1 cellular context compared by ENCODE assay signal in the genomic region with DNA sequence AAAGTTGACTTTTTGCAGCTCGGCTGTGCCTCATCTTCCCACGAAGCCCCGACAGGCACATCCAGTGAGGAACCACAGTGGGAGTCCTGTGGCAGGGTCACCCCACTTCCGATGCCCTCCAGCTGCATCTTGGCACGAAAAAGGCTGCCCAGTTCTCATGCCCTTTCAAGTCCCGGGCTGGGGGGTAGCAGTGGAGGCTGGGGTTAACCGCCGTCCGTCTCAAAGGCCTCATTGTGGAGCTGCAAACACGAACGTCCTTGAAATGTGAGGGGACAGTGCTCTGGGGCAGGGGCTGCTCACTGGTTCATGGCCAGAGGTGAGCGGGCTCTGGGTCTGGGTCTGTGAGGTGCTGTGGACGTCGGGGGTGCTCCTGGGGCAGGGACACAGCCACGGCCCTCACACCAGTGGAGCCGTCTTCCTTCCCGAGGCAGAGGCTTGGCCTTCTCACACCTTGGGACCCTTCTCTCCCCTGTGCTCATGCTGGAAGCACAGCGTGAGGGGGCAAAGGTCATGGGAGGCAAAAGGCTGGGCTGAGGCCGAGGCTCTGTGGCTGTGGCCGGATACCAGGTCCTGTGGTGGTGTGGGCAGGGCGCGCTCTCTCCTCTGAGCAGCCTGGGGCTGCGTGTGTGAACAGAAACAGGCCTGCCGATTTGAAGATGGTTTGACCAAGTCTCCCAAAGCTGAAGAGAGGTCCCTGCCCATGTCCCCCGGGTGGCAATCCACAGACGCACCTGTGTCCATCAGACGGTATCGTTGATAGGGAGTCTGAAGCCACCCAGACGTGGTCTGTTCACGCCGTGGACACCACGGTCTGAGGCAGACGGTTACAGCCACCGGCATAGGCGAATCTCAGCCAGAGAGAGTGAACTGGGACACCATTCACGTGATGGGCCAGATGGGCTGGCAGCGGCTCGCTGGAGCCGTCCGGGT.
TF ChIP-seq lines count a peak whose summit lies in the region.

No MANE protein-coding gene starts in this region.

TF ChIP-seq in HepG2, 621 proteins besides CTCF, POLR2A, EP300 and RAD21 (continued from another document and continues in another):
- TF ChIP-seq, protein P1, sequence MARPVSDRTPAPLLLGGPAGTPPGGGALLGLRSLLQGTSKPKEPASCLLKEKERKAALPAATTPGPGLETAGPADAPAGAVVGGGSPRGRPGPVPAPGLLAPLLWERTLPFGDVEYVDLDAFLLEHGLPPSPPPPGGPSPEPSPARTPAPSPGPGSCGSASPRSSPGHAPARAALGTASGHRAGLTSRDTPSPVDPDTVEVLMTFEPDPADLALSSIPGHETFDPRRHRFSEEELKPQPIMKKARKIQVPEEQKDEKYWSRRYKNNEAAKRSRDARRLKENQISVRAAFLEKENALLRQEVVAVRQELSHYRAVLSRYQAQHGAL (CRISPR knock-in tag; IDR thresholded peaks at IDR 0.05; ENCODE audit: not compliant biosample characterization): no peak
- TF ChIP-seq, protein P2, sequence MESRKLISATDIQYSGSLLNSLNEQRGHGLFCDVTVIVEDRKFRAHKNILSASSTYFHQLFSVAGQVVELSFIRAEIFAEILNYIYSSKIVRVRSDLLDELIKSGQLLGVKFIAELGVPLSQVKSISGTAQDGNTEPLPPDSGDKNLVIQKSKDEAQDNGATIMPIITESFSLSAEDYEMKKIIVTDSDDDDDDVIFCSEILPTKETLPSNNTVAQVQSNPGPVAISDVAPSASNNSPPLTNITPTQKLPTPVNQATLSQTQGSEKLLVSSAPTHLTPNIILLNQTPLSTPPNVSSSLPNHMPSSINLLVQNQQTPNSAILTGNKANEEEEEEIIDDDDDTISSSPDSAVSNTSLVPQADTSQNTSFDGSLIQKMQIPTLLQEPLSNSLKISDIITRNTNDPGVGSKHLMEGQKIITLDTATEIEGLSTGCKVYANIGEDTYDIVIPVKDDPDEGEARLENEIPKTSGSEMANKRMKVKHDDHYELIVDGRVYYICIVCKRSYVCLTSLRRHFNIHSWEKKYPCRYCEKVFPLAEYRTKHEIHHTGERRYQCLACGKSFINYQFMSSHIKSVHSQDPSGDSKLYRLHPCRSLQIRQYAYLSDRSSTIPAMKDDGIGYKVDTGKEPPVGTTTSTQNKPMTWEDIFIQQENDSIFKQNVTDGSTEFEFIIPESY (CRISPR knock-in tag; IDR thresholded peaks at IDR 0.05): peak; percentile 52
- TF ChIP-seq, protein P3, sequence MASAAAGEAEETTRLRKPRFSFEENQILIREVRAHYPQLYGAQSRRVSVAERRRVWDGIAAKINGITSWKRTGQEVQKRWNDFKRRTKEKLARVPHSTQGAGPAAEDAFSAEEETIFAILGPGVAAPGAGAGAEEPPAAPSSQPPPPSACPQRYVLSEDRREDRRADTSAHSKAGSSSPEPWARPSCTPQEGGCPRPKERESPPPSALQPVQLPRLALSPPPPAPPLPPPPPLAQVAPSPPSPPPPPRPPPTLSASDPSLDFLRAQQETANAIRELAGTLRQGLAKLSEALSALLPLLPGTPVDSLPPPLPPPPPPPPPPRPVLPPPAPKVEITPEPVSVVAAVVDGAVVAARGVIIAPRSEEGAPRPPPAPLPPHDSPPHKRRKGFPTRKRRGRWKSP (CRISPR knock-in tag; IDR thresholded peaks at IDR 0.05): 0 out of 2 replicates have a peak, but pooled peaks have one; percentile 68
- TF ChIP-seq ZNF510 (CRISPR knock-in tag; IDR thresholded peaks at IDR 0.05; ENCODE audit: low read depth): peak; percentile 97; the same call in 1 of the 2 replicates
- TF ChIP-seq, protein P4, sequence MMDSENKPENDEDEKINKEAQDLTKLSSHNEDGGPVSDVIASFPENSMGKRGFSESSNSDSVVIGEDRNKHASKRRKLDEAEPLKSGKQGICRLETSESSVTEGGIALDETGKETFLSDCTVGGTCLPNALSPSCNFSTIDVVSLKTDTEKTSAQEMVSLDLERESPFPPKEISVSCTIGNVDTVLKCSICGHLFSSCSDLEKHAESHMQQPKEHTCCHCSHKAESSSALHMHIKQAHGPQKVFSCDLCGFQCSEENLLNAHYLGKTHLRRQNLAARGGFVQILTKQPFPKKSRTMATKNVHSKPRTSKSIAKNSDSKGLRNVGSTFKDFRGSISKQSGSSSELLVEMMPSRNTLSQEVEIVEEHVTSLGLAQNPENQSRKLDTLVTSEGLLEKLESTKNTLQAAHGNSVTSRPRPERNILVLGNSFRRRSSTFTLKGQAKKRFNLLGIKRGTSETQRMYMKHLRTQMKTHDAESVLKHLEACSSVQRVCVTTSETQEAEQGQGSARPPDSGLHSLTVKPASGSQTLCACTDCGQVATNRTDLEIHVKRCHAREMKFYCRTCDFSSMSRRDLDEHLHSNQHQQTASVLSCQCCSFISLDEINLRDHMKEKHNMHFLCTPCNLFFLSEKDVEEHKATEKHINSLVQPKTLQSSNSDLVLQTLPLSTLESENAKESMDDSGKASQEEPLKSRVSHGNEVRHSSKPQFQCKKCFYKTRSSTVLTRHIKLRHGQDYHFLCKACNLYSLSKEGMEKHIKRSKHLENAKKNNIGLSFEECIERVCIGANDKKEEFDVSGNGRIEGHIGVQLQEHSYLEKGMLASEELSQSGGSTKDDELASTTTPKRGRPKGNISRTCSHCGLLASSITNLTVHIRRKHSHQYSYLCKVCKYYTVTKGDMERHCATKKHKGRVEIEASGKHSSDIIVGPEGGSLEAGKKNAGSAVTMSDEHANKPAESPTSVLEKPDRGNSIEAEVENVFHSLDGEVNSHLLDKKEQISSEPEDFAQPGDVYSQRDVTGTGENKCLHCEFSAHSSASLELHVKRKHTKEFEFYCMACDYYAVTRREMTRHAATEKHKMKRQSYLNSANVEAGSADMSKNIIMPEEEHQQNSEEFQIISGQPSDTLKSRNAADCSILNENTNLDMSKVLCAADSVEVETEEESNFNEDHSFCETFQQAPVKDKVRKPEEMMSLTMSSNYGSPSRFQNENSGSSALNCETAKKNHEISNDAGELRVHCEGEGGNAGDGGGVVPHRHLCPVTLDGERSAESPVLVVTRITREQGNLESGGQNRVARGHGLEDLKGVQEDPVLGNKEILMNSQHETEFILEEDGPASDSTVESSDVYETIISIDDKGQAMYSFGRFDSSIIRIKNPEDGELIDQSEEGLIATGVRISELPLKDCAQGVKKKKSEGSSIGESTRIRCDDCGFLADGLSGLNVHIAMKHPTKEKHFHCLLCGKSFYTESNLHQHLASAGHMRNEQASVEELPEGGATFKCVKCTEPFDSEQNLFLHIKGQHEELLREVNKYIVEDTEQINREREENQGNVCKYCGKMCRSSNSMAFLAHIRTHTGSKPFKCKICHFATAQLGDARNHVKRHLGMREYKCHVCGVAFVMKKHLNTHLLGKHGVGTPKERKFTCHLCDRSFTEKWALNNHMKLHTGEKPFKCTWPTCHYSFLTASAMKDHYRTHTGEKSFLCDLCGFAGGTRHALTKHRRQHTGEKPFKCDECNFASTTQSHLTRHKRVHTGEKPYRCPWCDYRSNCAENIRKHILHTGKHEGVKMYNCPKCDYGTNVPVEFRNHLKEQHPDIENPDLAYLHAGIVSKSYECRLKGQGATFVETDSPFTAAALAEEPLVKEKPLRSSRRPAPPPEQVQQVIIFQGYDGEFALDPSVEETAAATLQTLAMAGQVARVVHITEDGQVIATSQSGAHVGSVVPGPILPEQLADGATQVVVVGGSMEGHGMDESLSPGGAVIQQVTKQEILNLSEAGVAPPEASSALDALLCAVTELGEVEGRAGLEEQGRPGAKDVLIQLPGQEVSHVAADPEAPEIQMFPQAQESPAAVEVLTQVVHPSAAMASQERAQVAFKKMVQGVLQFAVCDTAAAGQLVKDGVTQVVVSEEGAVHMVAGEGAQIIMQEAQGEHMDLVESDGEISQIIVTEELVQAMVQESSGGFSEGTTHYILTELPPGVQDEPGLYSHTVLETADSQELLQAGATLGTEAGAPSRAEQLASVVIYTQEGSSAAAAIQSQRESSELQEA (CRISPR knock-in tag; IDR thresholded peaks at IDR 0.05; ENCODE audit: not compliant biosample characterization): peak; percentile 81
- TF ChIP-seq NFE2 (CRISPR knock-in tag; IDR thresholded peaks at IDR 0.05): no peak
- peak; percentile 42; the same call in 1 of the 2 replicates for TF ChIP-seq TBX3 (IDR thresholded peaks at IDR 0.05; ENCODE audit: borderline replicate concordance)
- no peak for TF ChIP-seq MAFK (conservative IDR thresholded peaks at IDR 0.05 in 1 of 2, IDR thresholded peaks at IDR 0.05 in 1 of 2; ENCODE audit: low read length in 2 of 2)
- 0 out of 2 replicates have a peak, but pooled peaks have one; percentile 54 for TF ChIP-seq MTF1 (CRISPR knock-in tag; IDR thresholded peaks at IDR 0.05)
- no peak for TF ChIP-seq ZNF790 (CRISPR knock-in tag; IDR thresholded peaks at IDR 0.05; ENCODE audit: borderline replicate concordance)
- no peak for TF ChIP-seq ZNF678 (CRISPR knock-in tag; IDR thresholded peaks at IDR 0.05)
- TF ChIP-seq DNMT1 (CRISPR knock-in tag; IDR thresholded peaks at IDR 0.05): peak; percentile 77; the same call in 1 of the 2 replicates
- no peak for TF ChIP-seq ZNF205 (CRISPR knock-in tag; IDR thresholded peaks at IDR 0.05)
- TF ChIP-seq MIXL1 (CRISPR knock-in tag; IDR thresholded peaks at IDR 0.05): peak; percentile 56; the same call in 1 of the 2 replicates
- TF ChIP-seq ZMYM4 (CRISPR knock-in tag; IDR thresholded peaks at IDR 0.05): peak; percentile 65
- peak; percentile 95; the same call in 1 of the 2 replicates for TF ChIP-seq FOXC1 (CRISPR knock-in tag; IDR thresholded peaks at IDR 0.05; ENCODE audit: borderline replicate concordance)
- TF ChIP-seq, protein P5, sequence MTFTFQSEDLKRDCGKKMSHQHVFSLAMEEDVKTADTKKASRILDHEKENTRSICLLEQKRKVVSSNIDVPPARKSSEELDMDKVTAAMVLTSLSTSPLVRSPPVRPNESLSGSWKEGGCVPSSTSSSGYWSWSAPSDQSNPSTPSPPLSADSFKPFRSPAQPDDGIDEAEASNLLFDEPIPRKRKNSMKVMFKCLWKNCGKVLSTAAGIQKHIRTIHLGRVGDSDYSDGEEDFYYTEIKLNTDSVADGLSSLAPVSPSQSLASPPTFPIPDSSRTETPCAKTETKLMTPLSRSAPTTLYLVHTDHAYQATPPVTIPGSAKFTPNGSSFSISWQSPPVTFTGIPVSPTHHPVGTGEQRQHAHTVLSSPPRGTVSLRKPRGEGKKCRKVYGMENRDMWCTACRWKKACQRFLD (CRISPR knock-in tag; IDR thresholded peaks at IDR 0.05; ENCODE audit: borderline replicate concordance): peak; percentile 92
- TF ChIP-seq, protein P6, sequence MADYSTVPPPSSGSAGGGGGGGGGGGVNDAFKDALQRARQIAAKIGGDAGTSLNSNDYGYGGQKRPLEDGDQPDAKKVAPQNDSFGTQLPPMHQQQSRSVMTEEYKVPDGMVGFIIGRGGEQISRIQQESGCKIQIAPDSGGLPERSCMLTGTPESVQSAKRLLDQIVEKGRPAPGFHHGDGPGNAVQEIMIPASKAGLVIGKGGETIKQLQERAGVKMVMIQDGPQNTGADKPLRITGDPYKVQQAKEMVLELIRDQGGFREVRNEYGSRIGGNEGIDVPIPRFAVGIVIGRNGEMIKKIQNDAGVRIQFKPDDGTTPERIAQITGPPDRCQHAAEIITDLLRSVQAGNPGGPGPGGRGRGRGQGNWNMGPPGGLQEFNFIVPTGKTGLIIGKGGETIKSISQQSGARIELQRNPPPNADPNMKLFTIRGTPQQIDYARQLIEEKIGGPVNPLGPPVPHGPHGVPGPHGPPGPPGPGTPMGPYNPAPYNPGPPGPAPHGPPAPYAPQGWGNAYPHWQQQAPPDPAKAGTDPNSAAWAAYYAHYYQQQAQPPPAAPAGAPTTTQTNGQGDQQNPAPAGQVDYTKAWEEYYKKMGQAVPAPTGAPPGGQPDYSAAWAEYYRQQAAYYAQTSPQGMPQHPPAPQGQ (CRISPR knock-in tag; IDR thresholded peaks at IDR 0.05; ENCODE audit: borderline replicate concordance): peak; percentile 53; the same call in 1 of the 2 replicates
- TF ChIP-seq ZNF781 (CRISPR knock-in tag; IDR thresholded peaks at IDR 0.05; ENCODE audit: borderline replicate concordance, not compliant biosample characterization): peak; percentile 53
- TF ChIP-seq, protein P7, sequence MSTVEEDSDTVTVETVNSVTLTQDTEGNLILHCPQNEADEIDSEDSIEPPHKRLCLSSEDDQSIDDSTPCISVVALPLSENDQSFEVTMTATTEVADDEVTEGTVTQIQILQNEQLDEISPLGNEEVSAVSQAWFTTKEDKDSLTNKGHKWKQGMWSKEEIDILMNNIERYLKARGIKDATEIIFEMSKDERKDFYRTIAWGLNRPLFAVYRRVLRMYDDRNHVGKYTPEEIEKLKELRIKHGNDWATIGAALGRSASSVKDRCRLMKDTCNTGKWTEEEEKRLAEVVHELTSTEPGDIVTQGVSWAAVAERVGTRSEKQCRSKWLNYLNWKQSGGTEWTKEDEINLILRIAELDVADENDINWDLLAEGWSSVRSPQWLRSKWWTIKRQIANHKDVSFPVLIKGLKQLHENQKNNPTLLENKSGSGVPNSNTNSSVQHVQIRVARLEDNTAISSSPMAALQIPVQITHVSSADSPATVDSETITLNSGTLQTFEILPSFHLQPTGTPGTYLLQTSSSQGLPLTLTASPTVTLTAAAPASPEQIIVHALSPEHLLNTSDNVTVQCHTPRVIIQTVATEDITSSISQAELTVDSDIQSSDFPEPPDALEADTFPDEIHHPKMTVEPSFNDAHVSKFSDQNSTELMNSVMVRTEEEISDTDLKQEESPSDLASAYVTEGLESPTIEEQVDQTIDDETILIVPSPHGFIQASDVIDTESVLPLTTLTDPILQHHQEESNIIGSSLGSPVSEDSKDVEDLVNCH (CRISPR knock-in tag; IDR thresholded peaks at IDR 0.05): peak; percentile 83; the same call in 1 of the 2 replicates
- TF ChIP-seq, protein P8, sequence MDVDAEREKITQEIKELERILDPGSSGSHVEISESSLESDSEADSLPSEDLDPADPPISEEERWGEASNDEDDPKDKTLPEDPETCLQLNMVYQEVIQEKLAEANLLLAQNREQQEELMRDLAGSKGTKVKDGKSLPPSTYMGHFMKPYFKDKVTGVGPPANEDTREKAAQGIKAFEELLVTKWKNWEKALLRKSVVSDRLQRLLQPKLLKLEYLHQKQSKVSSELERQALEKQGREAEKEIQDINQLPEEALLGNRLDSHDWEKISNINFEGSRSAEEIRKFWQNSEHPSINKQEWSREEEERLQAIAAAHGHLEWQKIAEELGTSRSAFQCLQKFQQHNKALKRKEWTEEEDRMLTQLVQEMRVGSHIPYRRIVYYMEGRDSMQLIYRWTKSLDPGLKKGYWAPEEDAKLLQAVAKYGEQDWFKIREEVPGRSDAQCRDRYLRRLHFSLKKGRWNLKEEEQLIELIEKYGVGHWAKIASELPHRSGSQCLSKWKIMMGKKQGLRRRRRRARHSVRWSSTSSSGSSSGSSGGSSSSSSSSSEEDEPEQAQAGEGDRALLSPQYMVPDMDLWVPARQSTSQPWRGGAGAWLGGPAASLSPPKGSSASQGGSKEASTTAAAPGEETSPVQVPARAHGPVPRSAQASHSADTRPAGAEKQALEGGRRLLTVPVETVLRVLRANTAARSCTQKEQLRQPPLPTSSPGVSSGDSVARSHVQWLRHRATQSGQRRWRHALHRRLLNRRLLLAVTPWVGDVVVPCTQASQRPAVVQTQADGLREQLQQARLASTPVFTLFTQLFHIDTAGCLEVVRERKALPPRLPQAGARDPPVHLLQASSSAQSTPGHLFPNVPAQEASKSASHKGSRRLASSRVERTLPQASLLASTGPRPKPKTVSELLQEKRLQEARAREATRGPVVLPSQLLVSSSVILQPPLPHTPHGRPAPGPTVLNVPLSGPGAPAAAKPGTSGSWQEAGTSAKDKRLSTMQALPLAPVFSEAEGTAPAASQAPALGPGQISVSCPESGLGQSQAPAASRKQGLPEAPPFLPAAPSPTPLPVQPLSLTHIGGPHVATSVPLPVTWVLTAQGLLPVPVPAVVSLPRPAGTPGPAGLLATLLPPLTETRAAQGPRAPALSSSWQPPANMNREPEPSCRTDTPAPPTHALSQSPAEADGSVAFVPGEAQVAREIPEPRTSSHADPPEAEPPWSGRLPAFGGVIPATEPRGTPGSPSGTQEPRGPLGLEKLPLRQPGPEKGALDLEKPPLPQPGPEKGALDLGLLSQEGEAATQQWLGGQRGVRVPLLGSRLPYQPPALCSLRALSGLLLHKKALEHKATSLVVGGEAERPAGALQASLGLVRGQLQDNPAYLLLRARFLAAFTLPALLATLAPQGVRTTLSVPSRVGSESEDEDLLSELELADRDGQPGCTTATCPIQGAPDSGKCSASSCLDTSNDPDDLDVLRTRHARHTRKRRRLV (CRISPR knock-in tag; IDR thresholded peaks at IDR 0.05): peak; percentile 80; the same call in 1 of the 2 replicates
- peak; percentile 94 for TF ChIP-seq ZNF83 (CRISPR knock-in tag; IDR thresholded peaks at IDR 0.05; ENCODE audit: borderline replicate concordance)
- no peak for TF ChIP-seq CC2D1A (CRISPR knock-in tag; IDR thresholded peaks at IDR 0.05)
- TF ChIP-seq ZNF746 (CRISPR knock-in tag; IDR thresholded peaks at IDR 0.05): peak; percentile 89
